ENCODE assay signal across 18 cellular contexts in genomic region chr9:6198251-6198650, GRCh38. TPM values are rescaled to one million over a fixed set of nuclear protein-coding genes. Genes with fewer than 3 reads are reported as not detected.
"Had no signal": no experiment of that assay in that cellular context is flagged by ENCODE, and none has a peak within 500 bp of the region (broad histone marks: within the 10 kb centered on the region; RNA-seq: fewer than 3 reads in every experiment).

No MANE protein-coding gene starts in this region.

- ATAC-seq: natural killer cell, psoas muscle had no signal

- H3K4me3 ChIP-seq: cardiac muscle cell, dorsolateral prefrontal cortex, ovary, psoas muscle, sigmoid colon, tibial artery, uterus had no signal

- H3K27me3 ChIP-seq: cardiac muscle cell, dorsolateral prefrontal cortex, ovary, sigmoid colon, tibial artery, uterus had no signal

- DNase-seq: activated CD4-positive, alpha-beta T cell treated with anti-CD3 and anti-CD28 coated beads, Interleukin-2, amount 50 U/mL, for 48 hours; activated gamma-delta T cell; dorsolateral prefrontal cortex; erythroblast; head of caudate nucleus; kidney; natural killer cell; ovary; psoas muscle; sigmoid colon; stimulated activated naive CD4-positive, alpha-beta T cell treated with Interleukin-2 at 50 U/mL for 16 hours; SW 1271; T-helper 2 cell; tibial artery; uterus; WERI-Rb-1 had no signal

- H3K27ac ChIP-seq: cardiac muscle cell, dorsolateral prefrontal cortex, ovary, psoas muscle, tibial artery, uterus, WERI-Rb-1 had no signal

- H3K4me1 ChIP-seq: psoas muscle, sigmoid colon, tibial artery, uterus had no signal

- H3K9me3 ChIP-seq: ovary, psoas muscle, sigmoid colon, tibial artery, uterus had no signal

- H3K36me3 ChIP-seq: cardiac muscle cell, ovary, sigmoid colon, tibial artery, uterus, WERI-Rb-1 had no signal

- FAIRE-seq: frontal cortex, kidney had no signal

RNA-seq across cellular contexts. Expression of gene IL33, which starts 17.4 kb away (rescaled TPM):
- total RNA-seq: cardiac muscle cell, natural killer cell had no signal
